8 cellular contexts compared by ENCODE assay signal in the genomic region with DNA sequence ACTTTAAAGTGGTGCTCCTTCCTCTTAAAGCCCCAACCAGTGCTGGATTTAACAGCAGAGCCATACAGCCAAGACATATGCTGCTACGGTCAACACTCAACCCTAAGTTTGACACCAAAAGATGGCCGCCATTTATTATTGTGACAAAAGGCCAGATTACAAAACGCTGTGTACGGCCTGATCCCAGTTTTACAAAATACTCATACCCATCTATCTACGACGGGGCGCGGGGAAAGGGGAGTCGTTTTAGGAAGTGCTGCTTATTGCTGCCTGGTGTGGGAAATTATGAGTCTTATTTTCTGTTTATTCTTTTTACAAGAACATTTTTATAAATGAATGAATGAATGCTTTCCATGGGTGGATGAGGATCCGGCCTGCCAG. TPM values are rescaled to one million over a fixed set of nuclear protein-coding genes. Genes with fewer than 3 reads are reported as not detected.
DNase-seq lines count a peak whose midpoint lies in the region; TF ChIP-seq lines count a peak whose summit lies in the region.

No MANE protein-coding gene starts in this region.

- H3K27ac Mint-ChIP-seq in MCF 10A (ENCODE audit: low read depth, unreplicated experiment) = peak overlapping the region; percentile 89

- H3K27me3 ChIP-seq in mucosa of rectum (ENCODE audit: control insufficient read depth in 2 of 2, insufficient read depth in 2 of 2, low read length in 2 of 2) = no peaks in the 10 kb centered on the region

- H3K27ac ChIP-seq in mucosa of rectum (ENCODE audit: low read depth in 2 of 2, low read length in 2 of 2) = peak overlapping the region; percentile 81 to 82

- H3K4me1 ChIP-seq in mucosa of rectum (ENCODE audit: control insufficient read depth in 2 of 2, insufficient read depth in 2 of 2, low read length in 2 of 2) = peaks cover 3 to 16% of the 10 kb centered on the region in 2 donors

- peak overlapping the region; percentile 83 for H3K4me3 Mint-ChIP-seq in MCF 10A (ENCODE audit: unreplicated experiment)

- POLR2A ChIA-PET in MCF 10A (lab: Yijun Ruan, JAX) = interaction anchor here (1.2 to 2.2 kb wide), 2 partner anchors 86 to 402 kb away, joined by 4 to 22 read pairs; a partner anchor contains a TSS

- DNase-seq in GM12864 (ENCODE audit: low read depth) (no peak), MCF 10A (ENCODE audit: unreplicated experiment) (no peak), RPMI8226 (no peak), HPDE6-E6E7 (ENCODE audit: extremely low spot score) (no peak), occipital lobe (lab: John Stamatoyannopoulos, UW) (no peak), SHP77 treated with DMSO at 0.1 percent for 48 hours (lab: John Stamatoyannopoulos, UW) (no peak)
- no peak for DNase-seq in Jurkat, Clone E6-1 (ENCODE audit: low read depth, low spot score)

- H3K36me3 ChIP-seq in mucosa of rectum (ENCODE audit: control insufficient read depth in 2 of 2, insufficient read depth in 2 of 2, low read length in 2 of 2) = peaks cover 0 to 3% of the 10 kb centered on the region in 2 donors

- H3K9me3 Mint-ChIP-seq in MCF 10A (ENCODE audit: unreplicated experiment) = no peaks in the 10 kb centered on the region

- no TSS peak for BruUV-seq in MCF 10A (replicated peaks; lab: Mats Ljungman, UMichigan)

- no peaks in the 10 kb centered on the region for H3K9me3 ChIP-seq in mucosa of rectum (ENCODE audit: control insufficient read depth in 2 of 2, low read length in 2 of 2)

- no peak for TF ChIP-seq CTCF in GM12864 (IDR thresholded peaks at IDR 0.05; ENCODE audit: low read depth, low read length, missing control alignments)
- TF ChIP-seq CTCF in MCF 10A (IDR thresholded peaks at IDR 0.05; ENCODE audit: unreplicated experiment) = no peak

- H3K4me1 Mint-ChIP-seq in MCF 10A (ENCODE audit: insufficient read depth, unreplicated experiment) = peaks cover 8% of the 10 kb centered on the region

- CTCF ChIA-PET in MCF 10A (lab: Yijun Ruan, JAX) = interaction anchor here (0.6 kb wide), 1 partner anchor 15 kb away, joined by 3 read pairs; no protein-coding TSS in a partner anchor

- peaks cover 31% of the 10 kb centered on the region for H3K36me3 Mint-ChIP-seq in MCF 10A (ENCODE audit: insufficient read depth, unreplicated experiment)

- no peaks in the 10 kb centered on the region for H3K27me3 Mint-ChIP-seq in MCF 10A (ENCODE audit: insufficient read depth, unreplicated experiment)

- H3K9ac ChIP-seq in mucosa of rectum (ENCODE audit: low read depth in 1 of 2, low read length in 2 of 2) = peak overlapping the region; percentile 73 to 88

- intact Hi-C loops in MCF 10A (cut with micrococcal nuclease) = loop anchor here (5.0 kb wide), 1 partner anchor 85 kb away; a partner anchor contains a TSS

- peak overlapping the region; percentile 67 for H3K4me3 ChIP-seq in GM12864 (ENCODE audit: low read depth, low read length)
- peak overlapping the region; percentile 62 for H3K4me3 ChIP-seq in Jurkat, Clone E6-1 (ENCODE audit: low read length)
- peak overlapping the region; percentile 78 to 82 for H3K4me3 ChIP-seq in mucosa of rectum (ENCODE audit: low read length in 2 of 2)

RNA-seq across cellular contexts. Expression of a gene that starts 0.5 kb away (rescaled TPM):
- polyA plus RNA-seq in Jurkat, Clone E6-1 (2012; ENCODE audit: insufficient read depth, insufficient read length) = 5.5 TPM
- total RNA-seq in MCF 10A (2022) (10.9 and 19.7 TPM in 2 replicates), occipital lobe (6.4 TPM)
